In the genomic region with DNA sequence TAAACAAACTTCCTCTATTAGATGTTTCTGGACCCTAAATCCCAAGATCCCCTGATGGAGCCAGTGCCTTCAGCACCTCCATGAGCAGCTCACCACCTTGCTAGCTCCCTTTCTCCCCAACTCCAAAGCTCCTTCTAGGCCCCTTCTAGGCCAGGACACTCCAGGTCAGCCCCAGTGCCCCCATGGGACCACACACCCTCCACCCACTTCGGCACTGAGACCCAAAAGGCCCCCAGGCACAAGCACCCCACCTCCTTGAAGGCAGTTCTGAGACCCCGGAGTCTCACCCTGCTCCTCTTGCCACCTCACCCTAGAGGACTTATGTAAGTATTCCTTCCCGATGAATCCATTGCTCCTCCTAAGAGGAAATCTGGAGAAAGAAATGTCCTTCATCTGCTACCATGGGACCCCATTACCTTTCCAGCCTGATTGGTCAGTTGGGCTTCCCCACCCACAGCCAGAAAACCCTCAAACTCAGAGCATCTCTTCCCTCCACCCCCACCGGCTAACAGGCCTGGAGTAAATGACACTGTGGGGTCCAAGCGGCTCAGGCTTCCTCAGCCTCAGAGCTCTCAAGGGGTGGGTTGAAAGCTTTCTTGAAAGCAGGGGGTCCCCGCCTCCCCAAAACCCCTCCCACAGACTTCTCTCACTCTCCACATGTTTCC, we compare ENCODE assay signal across 24 cellular contexts. TPM values are rescaled to one million over a fixed set of nuclear protein-coding genes. Genes with fewer than 3 reads are reported as not detected.
DNase-seq lines count a peak whose midpoint lies in the region; FAIRE-seq and TF ChIP-seq lines count a peak whose summit lies in the region.
"Had no signal": no experiment of that assay in that cellular context is flagged by ENCODE, and none has a peak within 500 bp of the region (broad histone marks: within the 10 kb centered on the region; RNA-seq: fewer than 3 reads in every experiment).

No MANE protein-coding gene starts in this region.

- 89 to 100% methylated on average over 1 to 6 of the region's 6 CpGs for WGBS in endodermal cell (ENCODE audit: insufficient coverage in 1 of 2, insufficient read length in 1 of 2), 2 experiments
- 83 to 100% methylated on average over 2 to 6 of the region's 6 CpGs for WGBS in transverse colon (ENCODE audit: low coverage in 1 of 2), 2 donors

- no peak overlapping the region for H3K4me3 ChIP-seq in endodermal cell (ENCODE audit: low read length)
- no peak overlapping the region for H3K4me3 ChIP-seq in osteoblast (ENCODE audit: insufficient read depth, low read length)
- H3K4me3 ChIP-seq in transverse colon, result no peak overlapping the region
- H3K4me3 ChIP-seq: GM23248, lung, right lobe of liver had no signal

- no peak overlapping the region for H3K27ac Mint-ChIP-seq in endodermal cell
- H3K27ac Mint-ChIP-seq: activated naive CD4-positive, alpha-beta T cell treated with anti-CD3 and anti-CD28 coated beads, Interleukin-2, amount 50 U/mL, for 24 hours; activated T-helper 1 cell treated with anti-CD3 and anti-CD28 coated beads, Interleukin-12 subunit alpha, Interleukin-12 subunit beta, Interleukin-2, Interleukin-4 antibody, amounts not matched to agents 30 ng/mL and 10 ng/mL and 1 ng/mL, durations not matched to agents 14 hours and 24 hours and 36 hours; B cell; T-cell had no signal

- H3K9me3 ChIP-seq in endodermal cell (ENCODE audit: control insufficient read depth, low read length) (no peaks in the 10 kb centered on the region), osteoblast (ENCODE audit: low read depth, low read length) (no peaks in the 10 kb centered on the region), transverse colon (no peaks in the 10 kb centered on the region)
- H3K9me3 ChIP-seq: right lobe of liver had no signal

- H3K4me2 ChIP-seq in osteoblast (ENCODE audit: insufficient read depth, low read length), result no peak overlapping the region

- no peak overlapping the region for H3K4me3 Mint-ChIP-seq in endodermal cell
- H3K4me3 Mint-ChIP-seq: activated naive CD4-positive, alpha-beta T cell treated with anti-CD3 and anti-CD28 coated beads, Interleukin-2, amount 50 U/mL, for 24 hours; activated T-helper 1 cell treated with anti-CD3 and anti-CD28 coated beads, Interleukin-12 subunit alpha, Interleukin-12 subunit beta, Interleukin-2, Interleukin-4 antibody, amounts not matched to agents 30 ng/mL and 10 ng/mL and 1 ng/mL, durations not matched to agents 14 hours and 24 hours and 36 hours; B cell; T-cell had no signal

- H3K27me3 Mint-ChIP-seq in endodermal cell (ENCODE audit: insufficient read depth), result no peaks in the 10 kb centered on the region

- no peak overlapping the region for H2AFZ ChIP-seq in osteoblast (ENCODE audit: low read length)
- H2AFZ ChIP-seq: GM23248 had no signal

- H3K27ac ChIP-seq in endodermal cell (ENCODE audit: low read depth, low read length), result no peak overlapping the region
- peak overlapping the region; percentile 45 for H3K27ac ChIP-seq in osteoblast (ENCODE audit: low read depth, low read length)
- peak overlapping the region in 3 of 4 donors; percentile 80 to 90 (median 89) for H3K27ac ChIP-seq in transverse colon
- H3K27ac ChIP-seq: GM23248 had no signal

- no peaks in the 10 kb centered on the region for H4K20me1 ChIP-seq in osteoblast (ENCODE audit: insufficient read depth, low read length)

- TF ChIP-seq CTCF in endodermal cell (conservative IDR thresholded peaks at IDR 0.05) (no peak), osteoblast (IDR thresholded peaks at IDR 0.05; ENCODE audit: extremely low read depth, low read depth, low read length) (no peak), transverse colon (IDR thresholded peaks at IDR 0.05) (no peak)

- FAIRE-seq in RCC 7860 (lab: Jason Lieb, UNC), result no peak
- FAIRE-seq: GM12892, kidney had no signal

- TF ChIP-seq EP300 in transverse colon (IDR thresholded peaks at IDR 0.05; ENCODE audit: low read depth), result no peak

- H3K27me3 ChIP-seq in endodermal cell (ENCODE audit: control insufficient read depth, insufficient read depth, low read length, poor library complexity, severe bottlenecking) (no peaks in the 10 kb centered on the region), osteoblast (ENCODE audit: insufficient read depth, low read length) (no peaks in the 10 kb centered on the region), transverse colon (no peaks in the 10 kb centered on the region)
- H3K27me3 ChIP-seq: right lobe of liver had no signal

- no peaks in the 10 kb centered on the region for H3K79me2 ChIP-seq in osteoblast (ENCODE audit: insufficient read depth, low read length)

- H3K4me1 Mint-ChIP-seq in endodermal cell, result peaks cover 7% of the 10 kb centered on the region
- H3K4me1 Mint-ChIP-seq: activated naive CD4-positive, alpha-beta T cell treated with anti-CD3 and anti-CD28 coated beads, Interleukin-2, amount 50 U/mL, for 24 hours; T-cell had no signal

- no peaks in the 10 kb centered on the region for H3K36me3 Mint-ChIP-seq in endodermal cell (ENCODE audit: low read depth)
- H3K36me3 Mint-ChIP-seq: activated naive CD4-positive, alpha-beta T cell treated with anti-CD3 and anti-CD28 coated beads, Interleukin-2, amount 50 U/mL, for 24 hours; T-cell had no signal

- H3K9me3 Mint-ChIP-seq in endodermal cell, result no peaks in the 10 kb centered on the region
- H3K9me3 Mint-ChIP-seq: activated naive CD4-positive, alpha-beta T cell treated with anti-CD3 and anti-CD28 coated beads, Interleukin-2, amount 50 U/mL, for 24 hours; activated T-helper 1 cell treated with anti-CD3 and anti-CD28 coated beads, Interleukin-12 subunit alpha, Interleukin-12 subunit beta, Interleukin-2, Interleukin-4 antibody, amounts not matched to agents 30 ng/mL and 10 ng/mL and 1 ng/mL, durations not matched to agents 14 hours and 24 hours and 36 hours; T-cell had no signal

- peak; percentile 44 for DNase-seq in activated CD8-positive, alpha-beta memory T cell treated with anti-CD3 and anti-CD28 coated beads for 24 hours
- no peak for DNase-seq in activated CD8-positive, alpha-beta memory T cell treated with anti-CD3 and anti-CD28 coated beads, Interleukin-2, amount 50 U/mL, for 4 hours
- peak; percentile 44 for DNase-seq in endodermal cell
- peak; percentile 79 for DNase-seq in osteoblast (ENCODE audit: insufficient read length, low spot score, missing footprints)
- DNase-seq in transverse colon, result no peak
- no peak for DNase-seq in RCC 7860 (ENCODE audit: low spot score)
- no peak for DNase-seq in posterior vena cava (ENCODE audit: low spot score)
- DNase-seq in KG1 (lab: John Stamatoyannopoulos, UW), result no peak
- DNase-seq: 8988T; activated CD4-positive, alpha-beta T cell treated with anti-CD3 and anti-CD28 coated beads for 1 hour; effector CD4-positive, alpha-beta T cell; kidney; NCI-H1105 treated with DMSO at 0.1 percent for 48 hours; NCI-H2081; NCI-H446; PC-3; T-cell had no signal

- H3K4me1 ChIP-seq in endodermal cell (ENCODE audit: control insufficient read depth, insufficient read depth, low read length) (no peaks in the 10 kb centered on the region), osteoblast (ENCODE audit: insufficient read depth, low read length) (peaks cover 33% of the 10 kb centered on the region), transverse colon (peaks cover 0 to 22% (median 17%) of the 10 kb centered on the region in 4 donors)

- in situ Hi-C loops in transverse colon (cut with MboI; ENCODE audit: low pct_ligation_motif_present in 1 of 4, low pct_unique_long_range_greater_than_20kb in 1 of 4, low sequenced_read_pairs in 3 of 4), result no loop called here

- intact Hi-C loops in transverse colon (cut with DNase I; ENCODE audit: low total_unique reads), result no loop called here
- intact Hi-C loops in posterior vena cava (cut with DNase I), result no loop called here

- H3K9ac ChIP-seq in endodermal cell (ENCODE audit: extremely low read depth, low read length, poor library complexity, severe bottlenecking), result no peak overlapping the region
- H3K9ac ChIP-seq: GM23248 had no signal

- H3K36me3 ChIP-seq in endodermal cell (ENCODE audit: control insufficient read depth, insufficient read depth, low read length), result no peaks in the 10 kb centered on the region
- H3K36me3 ChIP-seq in osteoblast (ENCODE audit: insufficient read depth, low read length), result no peaks in the 10 kb centered on the region
- no peaks in the 10 kb centered on the region for H3K36me3 ChIP-seq in transverse colon
- H3K36me3 ChIP-seq: right lobe of liver had no signal

- TF ChIP-seq POLR2A in transverse colon (IDR thresholded peaks at IDR 0.05), result no peak

RNA-seq across cellular contexts. Expression of gene ARMC9, which starts 9.8 kb away (rescaled TPM):
- total RNA-seq in endodermal cell, result 10 to 100 TPM; 41.7 to 51.5 TPM
- 25.5 TPM for polyA plus RNA-seq in endodermal cell (2013, experiment 1 of 2)
- 24.7 TPM for polyA plus RNA-seq in endodermal cell (2013, experiment 2 of 2)
- 221 and 240 TPM in 2 replicates for total RNA-seq in osteoblast
- total RNA-seq in transverse colon, result 10 to 100 TPM; 11.5 to 59.5 (median 14.4) TPM
- total RNA-seq in posterior vena cava, result 10 to 100 TPM; 31.6 to 61.9 TPM

Comparison
In these comparisons a context has a peak if more than half of its experiments do, and no peak if none do; other contexts are left out.
1. DNase-seq: peak in activated CD8-positive, alpha-beta memory T cell treated with anti-CD3 and anti-CD28 coated beads for 24 hours (single experiment), endodermal cell (single experiment) and osteoblast (single experiment); none in activated CD8-positive, alpha-beta memory T cell treated with anti-CD3 and anti-CD28 coated beads, Interleukin-2, amount 50 U/mL, for 4 hours (single experiment), transverse colon (single experiment), RCC 7860 (single experiment), posterior vena cava (single experiment) and KG1 (single experiment).